In the genomic region with DNA sequence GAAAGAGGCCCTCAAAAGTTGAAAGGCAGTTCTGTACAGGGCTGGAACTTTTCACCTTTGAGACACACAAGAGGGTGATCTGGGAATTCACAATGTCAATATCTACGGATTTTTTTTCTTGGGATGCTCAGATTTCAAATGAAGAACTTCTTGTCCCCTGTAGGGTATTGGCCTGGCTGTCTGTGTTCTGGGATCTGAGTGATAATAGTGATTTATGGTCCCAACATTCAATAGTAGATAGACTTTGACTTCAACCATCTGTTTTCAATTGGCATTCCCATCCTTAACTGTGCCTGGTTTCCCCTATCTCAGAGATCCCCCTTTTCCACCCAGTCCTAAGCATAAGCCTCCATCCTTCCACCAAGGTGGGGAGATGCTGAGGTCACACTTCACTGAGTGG, we compare ENCODE assay signal across 15 cellular contexts.
A peak's percentile ranks its signal among the peaks of the same experiment; 100 is the strongest.
DNase-seq lines count a peak whose midpoint lies in the region; ATAC-seq and TF ChIP-seq lines count a peak whose summit lies in the region.
"Had no signal": no experiment of that assay in that cellular context is flagged by ENCODE, and none has a peak within 500 bp of the region (broad histone marks: within the 10 kb centered on the region; RNA-seq: fewer than 3 reads in every experiment).

No MANE protein-coding gene starts in this region.

- H3K4me2 ChIP-seq in MM.1S (ENCODE audit: low read depth, low read length) (peak overlapping the region; percentile 77), smooth muscle cell (no peak overlapping the region), neural progenitor cell (no peak overlapping the region)
- H3K4me2 ChIP-seq: BLaER1 had no signal

- intact Hi-C loops in activated T-helper 2 cell treated with anti-CD3 and anti-CD28 coated beads, Interferon-gamma antibody, Interleukin-2, Interleukin-4, amounts not matched to agents 10 μg/mL and 5 μg/mL and 100 μg/mL, durations not matched to agents 14 hours and 24 hours and 36 hours (cut with micrococcal nuclease) = no loop called here

- H4K20me1 ChIP-seq in MM.1S (ENCODE audit: insufficient read depth, low read length) = no peaks in the 10 kb centered on the region
- H4K20me1 ChIP-seq in smooth muscle cell (ENCODE audit: low read depth) = no peaks in the 10 kb centered on the region
- no peaks in the 10 kb centered on the region for H4K20me1 ChIP-seq in neural progenitor cell (ENCODE audit: low read depth)
- H4K20me1 ChIP-seq: BLaER1 had no signal

- no peaks in the 10 kb centered on the region for H3K9me3 ChIP-seq in MM.1S (replicated peaks; ENCODE audit: insufficient read depth, low read length)
- no peaks in the 10 kb centered on the region for H3K9me3 ChIP-seq in smooth muscle cell (replicated peaks; ENCODE audit: low read depth)
- H3K9me3 ChIP-seq in neural progenitor cell (ENCODE audit: low read depth) = no peaks in the 10 kb centered on the region

- H3K27me3 ChIP-seq in MM.1S (replicated peaks; ENCODE audit: insufficient read depth, low read length) = no peaks in the 10 kb centered on the region
- no peaks in the 10 kb centered on the region for H3K27me3 ChIP-seq in smooth muscle cell (ENCODE audit: low read depth)
- H3K27me3 ChIP-seq in neural progenitor cell = no peaks in the 10 kb centered on the region
- H3K27me3 ChIP-seq: BLaER1 had no signal

- H3K36me3 ChIP-seq in MM.1S (replicated peaks; ENCODE audit: insufficient read depth, low read length) (no peaks in the 10 kb centered on the region), smooth muscle cell (ENCODE audit: low read depth) (no peaks in the 10 kb centered on the region), neural progenitor cell (no peaks in the 10 kb centered on the region)
- H3K36me3 ChIP-seq: BLaER1 had no signal

- H3K27ac Mint-ChIP-seq in T-helper 2 cell treated with Interferon-gamma antibody and Interleukin-4, amounts not matched to agents 5 μg/mL and 100 μg/mL, for 36 hours = no peak overlapping the region
- peak overlapping the region; percentile 48 for H3K27ac Mint-ChIP-seq in activated T-helper 2 cell treated with anti-CD3 and anti-CD28 coated beads, Interferon-gamma antibody, Interleukin-2, Interleukin-4, amounts not matched to agents 10 μg/mL and 5 μg/mL and 100 μg/mL, durations not matched to agents 14 hours and 24 hours and 36 hours
- no peak overlapping the region for H3K27ac Mint-ChIP-seq in neural progenitor cell
- H3K27ac Mint-ChIP-seq: HFFc6 had no signal

- H3K27ac ChIP-seq in MM.1S (ENCODE audit: low read length) (peak overlapping the region; percentile 68; the same call in 1 of the 2 replicates), smooth muscle cell (ENCODE audit: low read depth) (no peak overlapping the region), neural progenitor cell (no peak overlapping the region)
- H3K27ac ChIP-seq: BLaER1 had no signal

- H3K4me1 Mint-ChIP-seq in T-helper 2 cell treated with Interferon-gamma antibody and Interleukin-4, amounts not matched to agents 5 μg/mL and 100 μg/mL, for 36 hours (ENCODE audit: low read depth) = peaks cover 18% of the 10 kb centered on the region
- peaks cover 21% of the 10 kb centered on the region for H3K4me1 Mint-ChIP-seq in activated T-helper 2 cell treated with anti-CD3 and anti-CD28 coated beads, Interferon-gamma antibody, Interleukin-2, Interleukin-4, amounts not matched to agents 10 μg/mL and 5 μg/mL and 100 μg/mL, durations not matched to agents 14 hours and 24 hours and 36 hours (ENCODE audit: low read depth)
- peaks cover 8% of the 10 kb centered on the region for H3K4me1 Mint-ChIP-seq in neural progenitor cell

- H3K9ac ChIP-seq in MM.1S (ENCODE audit: low read length) (no peak overlapping the region), smooth muscle cell (ENCODE audit: low read depth) (no peak overlapping the region), neural progenitor cell (no peak overlapping the region)
- H3K9ac ChIP-seq: BLaER1 had no signal

- 32% methylated on average over 1 of the region's 1 CpG for WGBS in smooth muscle cell (ENCODE audit: low lambda C conversion rate)

- H3K4me3 ChIP-seq in MM.1S (ENCODE audit: low read length) = peak overlapping the region; percentile 41; the same call in 1 of the 2 replicates
- H3K4me3 ChIP-seq in smooth muscle cell = no peak overlapping the region
- H3K4me3 ChIP-seq in neural progenitor cell = no peak overlapping the region
- H3K4me3 ChIP-seq: BLaER1, GM12878 had no signal

- peaks cover 2% of the 10 kb centered on the region for H3K27me3 Mint-ChIP-seq in T-helper 2 cell treated with Interferon-gamma antibody and Interleukin-4, amounts not matched to agents 5 μg/mL and 100 μg/mL, for 36 hours (ENCODE audit: low read depth)
- H3K27me3 Mint-ChIP-seq in activated T-helper 2 cell treated with anti-CD3 and anti-CD28 coated beads, Interferon-gamma antibody, Interleukin-2, Interleukin-4, amounts not matched to agents 10 μg/mL and 5 μg/mL and 100 μg/mL, durations not matched to agents 14 hours and 24 hours and 36 hours (ENCODE audit: low read depth) = no peaks in the 10 kb centered on the region
- H3K27me3 Mint-ChIP-seq in neural progenitor cell (ENCODE audit: insufficient read depth, low read depth) = peaks cover 7% of the 10 kb centered on the region

- H3K4me3 Mint-ChIP-seq in T-helper 2 cell treated with Interferon-gamma antibody and Interleukin-4, amounts not matched to agents 5 μg/mL and 100 μg/mL, for 36 hours = peak overlapping the region; percentile 63
- H3K4me3 Mint-ChIP-seq in activated T-helper 2 cell treated with anti-CD3 and anti-CD28 coated beads, Interferon-gamma antibody, Interleukin-2, Interleukin-4, amounts not matched to agents 10 μg/mL and 5 μg/mL and 100 μg/mL, durations not matched to agents 14 hours and 24 hours and 36 hours (ENCODE audit: low read depth) = no peak overlapping the region
- H3K4me3 Mint-ChIP-seq in neural progenitor cell = no peak overlapping the region
- H3K4me3 Mint-ChIP-seq: HFFc6 had no signal

- no peak for DNase-seq in T-helper 2 cell treated with Interferon-gamma antibody and Interleukin-4, amounts not matched to agents 5 μg/mL and 100 μg/mL, for 36 hours (ENCODE audit: low spot score)
- no peak for DNase-seq in T-helper 2 cell
- DNase-seq in MM.1S = no peak
- no peak for DNase-seq in activated T-helper 2 cell treated with anti-CD3 and anti-CD28 coated beads, Interferon-gamma antibody, Interleukin-2, Interleukin-4, amounts not matched to agents 10 μg/mL and 5 μg/mL and 100 μg/mL, durations not matched to agents 14 hours and 24 hours and 36 hours (ENCODE audit: low spot score)
- DNase-seq in smooth muscle cell (lab: John Stamatoyannopoulos, UW; ENCODE audit: unreplicated experiment) = no peak
- DNase-seq in neural progenitor cell (ENCODE audit: low spot score) = no peak
- DNase-seq: 8988T, AML-193, HCEC 1CT, HFFc6, IMR-90 had no signal

- H3K79me2 ChIP-seq in MM.1S (ENCODE audit: low read length) = no peaks in the 10 kb centered on the region
- H3K79me2 ChIP-seq in smooth muscle cell (ENCODE audit: low read depth) = no peaks in the 10 kb centered on the region
- no peaks in the 10 kb centered on the region for H3K79me2 ChIP-seq in neural progenitor cell (ENCODE audit: low read depth)

- peaks cover 15% of the 10 kb centered on the region for H3K9me3 Mint-ChIP-seq in T-helper 2 cell treated with Interferon-gamma antibody and Interleukin-4, amounts not matched to agents 5 μg/mL and 100 μg/mL, for 36 hours
- H3K9me3 Mint-ChIP-seq in activated T-helper 2 cell treated with anti-CD3 and anti-CD28 coated beads, Interferon-gamma antibody, Interleukin-2, Interleukin-4, amounts not matched to agents 10 μg/mL and 5 μg/mL and 100 μg/mL, durations not matched to agents 14 hours and 24 hours and 36 hours = peaks cover 23% of the 10 kb centered on the region
- H3K9me3 Mint-ChIP-seq in neural progenitor cell = peaks cover 15% of the 10 kb centered on the region
- H3K9me3 Mint-ChIP-seq: HFFc6 had no signal

- no peak for TF ChIP-seq CTCF in MM.1S (IDR thresholded peaks at IDR 0.05; ENCODE audit: low read length)
- no peak for TF ChIP-seq CTCF in smooth muscle cell (IDR thresholded peaks at IDR 0.05; ENCODE audit: borderline replicate concordance, insufficient read depth, poor library complexity, severe bottlenecking)
- no peak for TF ChIP-seq CTCF in neural progenitor cell (IDR thresholded peaks at IDR 0.05)

- H3K9me2 ChIP-seq in MM.1S (replicated peaks; ENCODE audit: insufficient read depth, low read length) = no peaks in the 10 kb centered on the region

- H3K36me3 Mint-ChIP-seq in T-helper 2 cell treated with Interferon-gamma antibody and Interleukin-4, amounts not matched to agents 5 μg/mL and 100 μg/mL, for 36 hours (ENCODE audit: low read depth) = peaks cover 2% of the 10 kb centered on the region
- peaks cover 9% of the 10 kb centered on the region for H3K36me3 Mint-ChIP-seq in activated T-helper 2 cell treated with anti-CD3 and anti-CD28 coated beads, Interferon-gamma antibody, Interleukin-2, Interleukin-4, amounts not matched to agents 10 μg/mL and 5 μg/mL and 100 μg/mL, durations not matched to agents 14 hours and 24 hours and 36 hours (ENCODE audit: low read depth)
- no peaks in the 10 kb centered on the region for H3K36me3 Mint-ChIP-seq in neural progenitor cell

- peak overlapping the region; percentile 48; the same call in 1 of the 2 replicates for H2AFZ ChIP-seq in MM.1S (ENCODE audit: low read length)
- H2AFZ ChIP-seq in smooth muscle cell (ENCODE audit: low read depth) = peak overlapping the region; percentile 47
- H2AFZ ChIP-seq in neural progenitor cell (replicated peaks) = no peak overlapping the region

- H3K4me1 ChIP-seq in MM.1S (ENCODE audit: low read length) (peaks cover 16% of the 10 kb centered on the region), smooth muscle cell (ENCODE audit: low read depth) (no peaks in the 10 kb centered on the region), neural progenitor cell (no peaks in the 10 kb centered on the region)
- H3K4me1 ChIP-seq: BLaER1 had no signal

- H3F3A ChIP-seq in MM.1S (ENCODE audit: insufficient read depth, low read length) (peaks cover 12% of the 10 kb centered on the region; the same call in 1 of the 2 replicates), smooth muscle cell (ENCODE audit: low read depth) (no peaks in the 10 kb centered on the region), neural progenitor cell (ENCODE audit: low read depth) (no peaks in the 10 kb centered on the region)

- no peak for ATAC-seq in HG02981 (IDR thresholded peaks at IDR 0.05; ENCODE audit: unreplicated experiment)
- no peak for ATAC-seq in HG03045 (IDR thresholded peaks at IDR 0.05; ENCODE audit: unreplicated experiment)
- ATAC-seq: GM12878 had no signal
